In the genomic region with DNA sequence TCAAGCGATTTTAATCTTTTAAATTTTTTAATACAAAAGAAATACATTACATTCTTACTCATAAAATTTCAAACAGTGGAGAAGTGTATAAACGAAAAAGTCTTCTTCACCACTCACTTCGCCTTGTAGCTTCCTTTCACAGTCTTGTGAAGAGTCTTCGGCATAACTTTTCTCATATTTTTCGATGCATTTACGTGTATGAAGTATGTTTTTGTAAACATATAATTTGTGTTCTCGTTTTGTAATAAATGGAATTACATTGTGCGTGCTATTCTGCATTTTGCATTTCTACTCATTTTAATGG, we compare ENCODE assay signal across 12 cellular contexts. TPM values are rescaled to one million over a fixed set of nuclear protein-coding genes. Genes with fewer than 3 reads are reported as not detected.
A peak's percentile ranks its signal among the peaks of the same experiment; 100 is the strongest.
DNase-seq lines count a peak whose midpoint lies in the region; ATAC-seq and TF ChIP-seq lines count a peak whose summit lies in the region.
"Had no signal": no experiment of that assay in that cellular context is flagged by ENCODE, and none has a peak within 500 bp of the region (broad histone marks: within the 10 kb centered on the region; RNA-seq: fewer than 3 reads in every experiment).

No MANE protein-coding gene starts in this region.

- 84% methylated on average over 5 of the region's 8 CpGs for WGBS in right lobe of liver (ENCODE audit: insufficient coverage, low coverage, low lambda C conversion rate, missing lambda C conversion rate)

- H3K27ac Mint-ChIP-seq in stimulated activated naive CD8-positive, alpha-beta T cell treated with anti-CD3 and anti-CD28 coated beads, Interleukin-15, Interleukin-2, amounts not matched to agents 100 ng/mL and 50 ng/mL, for 24 hours: peak overlapping the region; percentile 70
- peak overlapping the region; percentile 76 for H3K27ac Mint-ChIP-seq in activated CD8-positive, alpha-beta T cell treated with anti-CD3 and anti-CD28 coated beads for 36 hours
- no peak overlapping the region for H3K27ac Mint-ChIP-seq in endothelial cell (ENCODE audit: unreplicated experiment)

- peaks cover 76% of the 10 kb centered on the region for H3K4me1 Mint-ChIP-seq in stimulated activated naive CD8-positive, alpha-beta T cell treated with anti-CD3 and anti-CD28 coated beads, Interleukin-15, Interleukin-2, amounts not matched to agents 100 ng/mL and 50 ng/mL, for 24 hours (ENCODE audit: low read depth)
- peaks cover 61% of the 10 kb centered on the region for H3K4me1 Mint-ChIP-seq in activated CD8-positive, alpha-beta T cell treated with anti-CD3 and anti-CD28 coated beads for 36 hours (ENCODE audit: low read depth)
- H3K4me1 Mint-ChIP-seq in endothelial cell (ENCODE audit: unreplicated experiment): peaks cover 2% of the 10 kb centered on the region

- H3K9me3 Mint-ChIP-seq in stimulated activated naive CD8-positive, alpha-beta T cell treated with anti-CD3 and anti-CD28 coated beads, Interleukin-15, Interleukin-2, amounts not matched to agents 100 ng/mL and 50 ng/mL, for 24 hours: no peaks in the 10 kb centered on the region
- no peaks in the 10 kb centered on the region for H3K9me3 Mint-ChIP-seq in activated CD8-positive, alpha-beta T cell treated with anti-CD3 and anti-CD28 coated beads for 36 hours
- H3K9me3 Mint-ChIP-seq in endothelial cell (ENCODE audit: unreplicated experiment): peaks cover 8% of the 10 kb centered on the region

- ATAC-seq in stimulated activated naive CD8-positive, alpha-beta T cell treated with anti-CD3 and anti-CD28 coated beads, Interleukin-15, Interleukin-2, amounts not matched to agents 100 U/mL and 50 U/mL, for 24 hours: no peak
- no peak for ATAC-seq in activated CD8-positive, alpha-beta T cell treated with anti-CD3 and anti-CD28 coated beads for 36 hours
- no peak for ATAC-seq in right lobe of liver
- no peak for ATAC-seq in GM18867 (IDR thresholded peaks at IDR 0.05; ENCODE audit: unreplicated experiment)

- CTCF ChIA-PET in activated CD8-positive, alpha-beta T cell treated with anti-CD3 and anti-CD28 coated beads for 36 hours (lab: Charles Lee): interaction anchor here (0.8 to 1.0 kb wide), 2 partner anchors 21 to 386 kb away, joined by 3 to 4 read pairs; no protein-coding TSS in a partner anchor

- TF ChIP-seq CTCF in activated CD8-positive, alpha-beta T cell treated with anti-CD3 and anti-CD28 coated beads for 36 hours (IDR thresholded peaks at IDR 0.05): no peak
- TF ChIP-seq CTCF in right lobe of liver (IDR thresholded peaks at IDR 0.05): no peak
- TF ChIP-seq CTCF in endothelial cell (IDR thresholded peaks at IDR 0.05; ENCODE audit: unreplicated experiment): no peak

- DNase-seq in stimulated activated naive CD8-positive, alpha-beta T cell treated with anti-CD3 and anti-CD28 coated beads, Interleukin-15, Interleukin-2, amounts not matched to agents 100 U/mL and 50 U/mL, for 24 hours: no peak
- DNase-seq in activated CD8-positive, alpha-beta T cell treated with anti-CD3 and anti-CD28 coated beads for 36 hours: no peak
- DNase-seq in right lobe of liver: no peak
- no peak for DNase-seq in HT-29 (ENCODE audit: low spot score)
- DNase-seq in DMS153 treated with DMSO at 0.1 percent for 48 hours (lab: John Stamatoyannopoulos, UW; ENCODE audit: unreplicated experiment): no peak
- DNase-seq in endothelial cell (ENCODE audit: low spot score): no peak
- DNase-seq: Caco-2; cortex of kidney; IMR-90; stimulated activated naive CD4-positive, alpha-beta T cell had no signal

- H3K27ac ChIP-seq in right lobe of liver: peak overlapping the region in 1 of 3 donors; percentile 84

- peaks cover 41% of the 10 kb centered on the region for H3K36me3 Mint-ChIP-seq in stimulated activated naive CD8-positive, alpha-beta T cell treated with anti-CD3 and anti-CD28 coated beads, Interleukin-15, Interleukin-2, amounts not matched to agents 100 ng/mL and 50 ng/mL, for 24 hours (ENCODE audit: low read depth)
- H3K36me3 Mint-ChIP-seq in activated CD8-positive, alpha-beta T cell treated with anti-CD3 and anti-CD28 coated beads for 36 hours (ENCODE audit: low read depth): peaks cover 39% of the 10 kb centered on the region
- H3K36me3 Mint-ChIP-seq in endothelial cell (ENCODE audit: low read depth, unreplicated experiment): peaks cover 4% of the 10 kb centered on the region

- H3K4me3 ChIP-seq in right lobe of liver: peak overlapping the region; percentile 49 to 58 (median 56)

- intact Hi-C loops in activated CD8-positive, alpha-beta T cell treated with anti-CD3 and anti-CD28 coated beads for 36 hours (cut with micrococcal nuclease): loop anchor here (10.0 kb wide), 3 partner anchors 87 to 467 kb away; partner anchors contain the start of gene SP100
- intact Hi-C loops in right lobe of liver (cut with DNase I): no loop called here

- H3K4me3 Mint-ChIP-seq in stimulated activated naive CD8-positive, alpha-beta T cell treated with anti-CD3 and anti-CD28 coated beads, Interleukin-15, Interleukin-2, amounts not matched to agents 100 ng/mL and 50 ng/mL, for 24 hours: peak overlapping the region; percentile 94
- H3K4me3 Mint-ChIP-seq in activated CD8-positive, alpha-beta T cell treated with anti-CD3 and anti-CD28 coated beads for 36 hours: peak overlapping the region; percentile 97
- H3K4me3 Mint-ChIP-seq in endothelial cell (ENCODE audit: unreplicated experiment): no peak overlapping the region

- H3K4me1 ChIP-seq in right lobe of liver: peaks cover 0 to 10% (median 4%) of the 10 kb centered on the region in 4 donors
- H3K4me1 ChIP-seq: Caco-2 had no signal

- H3K27me3 ChIP-seq in right lobe of liver: no peaks in the 10 kb centered on the region

- no peak for TF ChIP-seq POLR2A in right lobe of liver (IDR thresholded peaks at IDR 0.05)

- no peaks in the 10 kb centered on the region for H3K9me3 ChIP-seq in right lobe of liver
- H3K9me3 ChIP-seq: Caco-2 had no signal

- H3K36me3 ChIP-seq in right lobe of liver: no peaks in the 10 kb centered on the region

- POLR2A ChIA-PET in activated CD8-positive, alpha-beta T cell treated with anti-CD3 and anti-CD28 coated beads for 36 hours (lab: Charles Lee): interaction anchor here (0.7 to 3.0 kb wide), 9 partner anchors 9 to 109 kb away, joined by 3 to 20 read pairs (median 5); partner anchors contain the start of genes SP100 and SP110

- no peaks in the 10 kb centered on the region for H3K27me3 Mint-ChIP-seq in stimulated activated naive CD8-positive, alpha-beta T cell treated with anti-CD3 and anti-CD28 coated beads, Interleukin-15, Interleukin-2, amounts not matched to agents 100 ng/mL and 50 ng/mL, for 24 hours
- H3K27me3 Mint-ChIP-seq in activated CD8-positive, alpha-beta T cell treated with anti-CD3 and anti-CD28 coated beads for 36 hours: no peaks in the 10 kb centered on the region
- H3K27me3 Mint-ChIP-seq in endothelial cell (ENCODE audit: unreplicated experiment): no peaks in the 10 kb centered on the region

RNA-seq across cellular contexts. Expression of gene SP140L, which starts 1.1 kb away (rescaled TPM):
- total RNA-seq in activated CD8-positive, alpha-beta T cell treated with anti-CD3 and anti-CD28 coated beads for 36 hours: 10 to 100 TPM; 43.7 to 43.8 TPM
- total RNA-seq in right lobe of liver (10 to 100 TPM in 5 of 6 experiments, 1 to 10 TPM in 1; 6.6 to 17.9 (median 11.3) TPM), endothelial cell (ENCODE audit: unreplicated experiment) (1.1 TPM)
- 2.7 and 3.5 TPM in 2 replicates for total RNA-seq in HT-29 (2014; rRNA removed; shearing (Covaris generic))
- total RNA-seq: Caco-2 had no signal
